ENCODE assay signal across 1 cellular context in the genomic region with DNA sequence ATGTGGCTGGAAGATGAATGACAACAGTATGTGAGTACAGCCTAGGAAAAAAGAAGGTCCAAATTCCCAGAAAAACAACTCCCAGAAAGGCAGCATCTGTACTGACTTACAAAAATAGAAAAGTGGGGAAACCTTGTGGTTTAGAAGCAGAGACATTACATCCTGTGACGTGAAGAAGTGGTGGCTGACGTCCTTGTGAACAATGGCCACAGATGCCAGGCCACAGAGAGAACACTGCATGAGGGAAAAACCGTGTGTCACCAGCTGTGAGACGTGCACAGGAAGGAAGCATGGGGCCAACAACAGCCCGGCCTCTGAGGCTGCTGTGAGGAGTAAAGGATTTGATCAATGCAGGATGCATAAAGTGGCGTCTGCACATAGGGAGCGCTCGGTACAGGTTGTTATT.
A peak's percentile ranks its signal among the peaks of the same experiment; 100 is the strongest.
TF ChIP-seq lines count a peak whose summit lies in the region.

No MANE protein-coding gene starts in this region.

TF ChIP-seq in HepG2, 621 proteins besides CTCF, POLR2A, EP300 and RAD21 (continued from another document):
- TF ChIP-seq HDAC1 (CRISPR knock-in tag; IDR thresholded peaks at IDR 0.05), result 0 out of 2 replicates have a peak, but pooled peaks have one; percentile 32
- TF ChIP-seq MAFK (conservative IDR thresholded peaks at IDR 0.05 in 1 of 2, IDR thresholded peaks at IDR 0.05 in 1 of 2; ENCODE audit: low read length in 2 of 2), result no peak
- TF ChIP-seq, protein P1, sequence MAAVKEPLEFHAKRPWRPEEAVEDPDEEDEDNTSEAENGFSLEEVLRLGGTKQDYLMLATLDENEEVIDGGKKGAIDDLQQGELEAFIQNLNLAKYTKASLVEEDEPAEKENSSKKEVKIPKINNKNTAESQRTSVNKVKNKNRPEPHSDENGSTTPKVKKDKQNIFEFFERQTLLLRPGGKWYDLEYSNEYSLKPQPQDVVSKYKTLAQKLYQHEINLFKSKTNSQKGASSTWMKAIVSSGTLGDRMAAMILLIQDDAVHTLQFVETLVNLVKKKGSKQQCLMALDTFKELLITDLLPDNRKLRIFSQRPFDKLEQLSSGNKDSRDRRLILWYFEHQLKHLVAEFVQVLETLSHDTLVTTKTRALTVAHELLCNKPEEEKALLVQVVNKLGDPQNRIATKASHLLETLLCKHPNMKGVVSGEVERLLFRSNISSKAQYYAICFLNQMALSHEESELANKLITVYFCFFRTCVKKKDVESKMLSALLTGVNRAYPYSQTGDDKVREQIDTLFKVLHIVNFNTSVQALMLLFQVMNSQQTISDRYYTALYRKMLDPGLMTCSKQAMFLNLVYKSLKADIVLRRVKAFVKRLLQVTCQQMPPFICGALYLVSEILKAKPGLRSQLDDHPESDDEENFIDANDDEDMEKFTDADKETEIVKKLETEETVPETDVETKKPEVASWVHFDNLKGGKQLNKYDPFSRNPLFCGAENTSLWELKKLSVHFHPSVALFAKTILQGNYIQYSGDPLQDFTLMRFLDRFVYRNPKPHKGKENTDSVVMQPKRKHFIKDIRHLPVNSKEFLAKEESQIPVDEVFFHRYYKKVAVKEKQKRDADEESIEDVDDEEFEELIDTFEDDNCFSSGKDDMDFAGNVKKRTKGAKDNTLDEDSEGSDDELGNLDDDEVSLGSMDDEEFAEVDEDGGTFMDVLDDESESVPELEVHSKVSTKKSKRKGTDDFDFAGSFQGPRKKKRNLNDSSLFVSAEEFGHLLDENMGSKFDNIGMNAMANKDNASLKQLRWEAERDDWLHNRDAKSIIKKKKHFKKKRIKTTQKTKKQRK (IDR thresholded peaks at IDR 0.05; ENCODE audit: low read length), result no peak
- TF ChIP-seq MED1 (CRISPR knock-in tag; IDR thresholded peaks at IDR 0.05), result peak; percentile 61
- TF ChIP-seq SALL1 (CRISPR knock-in tag; IDR thresholded peaks at IDR 0.05), result peak; percentile 70
- TF ChIP-seq, protein P2, sequence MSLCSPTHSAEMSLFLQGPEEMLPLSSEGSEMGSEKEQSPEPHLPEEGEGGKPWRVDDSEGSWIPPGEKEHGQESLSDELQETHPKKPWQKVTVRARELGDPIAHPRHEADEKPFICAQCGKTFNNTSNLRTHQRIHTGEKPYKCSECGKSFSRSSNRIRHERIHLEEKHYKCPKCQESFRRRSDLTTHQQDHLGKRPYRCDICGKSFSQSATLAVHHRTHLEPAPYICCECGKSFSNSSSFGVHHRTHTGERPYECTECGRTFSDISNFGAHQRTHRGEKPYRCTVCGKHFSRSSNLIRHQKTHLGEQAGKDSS (CRISPR knock-in tag; IDR thresholded peaks at IDR 0.05; ENCODE audit: borderline replicate concordance, low read depth), result 0 out of 2 replicates have a peak, but pooled peaks have one; percentile 35
- no peak for TF ChIP-seq ZNF776 (CRISPR knock-in tag; IDR thresholded peaks at IDR 0.05)
- no peak for TF ChIP-seq CENPT (CRISPR knock-in tag; IDR thresholded peaks at IDR 0.05; ENCODE audit: low read depth)
- no peak for TF ChIP-seq ZMYM2 (CRISPR knock-in tag; IDR thresholded peaks at IDR 0.05)
- TF ChIP-seq, protein P3, sequence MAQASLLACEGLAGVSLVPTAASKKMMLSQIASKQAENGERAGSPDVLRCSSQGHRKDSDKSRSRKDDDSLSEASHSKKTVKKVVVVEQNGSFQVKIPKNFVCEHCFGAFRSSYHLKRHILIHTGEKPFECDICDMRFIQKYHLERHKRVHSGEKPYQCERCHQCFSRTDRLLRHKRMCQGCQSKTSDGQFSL (CRISPR knock-in tag; IDR thresholded peaks at IDR 0.05), result no peak
- TF ChIP-seq, protein P4, sequence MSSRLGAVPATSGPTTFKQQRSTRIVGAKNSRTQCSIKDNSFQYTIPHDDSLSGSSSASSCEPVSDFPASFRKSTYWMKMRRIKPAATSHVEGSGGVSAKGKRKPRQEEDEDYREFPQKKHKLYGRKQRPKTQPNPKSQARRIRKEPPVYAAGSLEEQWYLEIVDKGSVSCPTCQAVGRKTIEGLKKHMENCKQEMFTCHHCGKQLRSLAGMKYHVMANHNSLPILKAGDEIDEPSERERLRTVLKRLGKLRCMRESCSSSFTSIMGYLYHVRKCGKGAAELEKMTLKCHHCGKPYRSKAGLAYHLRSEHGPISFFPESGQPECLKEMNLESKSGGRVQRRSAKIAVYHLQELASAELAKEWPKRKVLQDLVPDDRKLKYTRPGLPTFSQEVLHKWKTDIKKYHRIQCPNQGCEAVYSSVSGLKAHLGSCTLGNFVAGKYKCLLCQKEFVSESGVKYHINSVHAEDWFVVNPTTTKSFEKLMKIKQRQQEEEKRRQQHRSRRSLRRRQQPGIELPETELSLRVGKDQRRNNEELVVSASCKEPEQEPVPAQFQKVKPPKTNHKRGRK (CRISPR knock-in tag; IDR thresholded peaks at IDR 0.05), result 0 out of 2 replicates have a peak, but pooled peaks have one; percentile 31
- TF ChIP-seq HNF4A (CRISPR knock-in tag; IDR thresholded peaks at IDR 0.05), result no peak
- no peak for TF ChIP-seq CEBPB (IDR thresholded peaks at IDR 0.05; ENCODE audit: borderline replicate concordance, low read depth, low read length)
- no peak for TF ChIP-seq ZBTB42 (CRISPR knock-in tag; IDR thresholded peaks at IDR 0.05)
- TF ChIP-seq, protein P5, sequence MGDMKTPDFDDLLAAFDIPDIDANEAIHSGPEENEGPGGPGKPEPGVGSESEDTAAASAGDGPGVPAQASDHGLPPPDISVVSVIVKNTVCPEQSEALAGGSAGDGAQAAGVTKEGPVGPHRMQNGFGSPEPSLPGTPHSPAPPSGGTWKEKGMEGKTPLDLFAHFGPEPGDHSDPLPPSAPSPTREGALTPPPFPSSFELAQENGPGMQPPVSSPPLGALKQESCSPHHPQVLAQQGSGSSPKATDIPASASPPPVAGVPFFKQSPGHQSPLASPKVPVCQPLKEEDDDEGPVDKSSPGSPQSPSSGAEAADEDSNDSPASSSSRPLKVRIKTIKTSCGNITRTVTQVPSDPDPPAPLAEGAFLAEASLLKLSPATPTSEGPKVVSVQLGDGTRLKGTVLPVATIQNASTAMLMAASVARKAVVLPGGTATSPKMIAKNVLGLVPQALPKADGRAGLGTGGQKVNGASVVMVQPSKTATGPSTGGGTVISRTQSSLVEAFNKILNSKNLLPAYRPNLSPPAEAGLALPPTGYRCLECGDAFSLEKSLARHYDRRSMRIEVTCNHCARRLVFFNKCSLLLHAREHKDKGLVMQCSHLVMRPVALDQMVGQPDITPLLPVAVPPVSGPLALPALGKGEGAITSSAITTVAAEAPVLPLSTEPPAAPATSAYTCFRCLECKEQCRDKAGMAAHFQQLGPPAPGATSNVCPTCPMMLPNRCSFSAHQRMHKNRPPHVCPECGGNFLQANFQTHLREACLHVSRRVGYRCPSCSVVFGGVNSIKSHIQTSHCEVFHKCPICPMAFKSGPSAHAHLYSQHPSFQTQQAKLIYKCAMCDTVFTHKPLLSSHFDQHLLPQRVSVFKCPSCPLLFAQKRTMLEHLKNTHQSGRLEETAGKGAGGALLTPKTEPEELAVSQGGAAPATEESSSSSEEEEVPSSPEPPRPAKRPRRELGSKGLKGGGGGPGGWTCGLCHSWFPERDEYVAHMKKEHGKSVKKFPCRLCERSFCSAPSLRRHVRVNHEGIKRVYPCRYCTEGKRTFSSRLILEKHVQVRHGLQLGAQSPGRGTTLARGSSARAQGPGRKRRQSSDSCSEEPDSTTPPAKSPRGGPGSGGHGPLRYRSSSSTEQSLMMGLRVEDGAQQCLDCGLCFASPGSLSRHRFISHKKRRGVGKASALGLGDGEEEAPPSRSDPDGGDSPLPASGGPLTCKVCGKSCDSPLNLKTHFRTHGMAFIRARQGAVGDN (CRISPR knock-in tag; IDR thresholded peaks at IDR 0.05), result peak; percentile 46; the same call in 1 of the 2 replicates
- TF ChIP-seq ZNF101 (CRISPR knock-in tag; IDR thresholded peaks at IDR 0.05; ENCODE audit: borderline replicate concordance, low read depth), result no peak
- no peak for TF ChIP-seq FOSL1 (CRISPR knock-in tag; IDR thresholded peaks at IDR 0.05; ENCODE audit: borderline replicate concordance)
- no peak for TF ChIP-seq ZNF75D (CRISPR knock-in tag; IDR thresholded peaks at IDR 0.05; ENCODE audit: borderline replicate concordance)
- TF ChIP-seq, protein P6, sequence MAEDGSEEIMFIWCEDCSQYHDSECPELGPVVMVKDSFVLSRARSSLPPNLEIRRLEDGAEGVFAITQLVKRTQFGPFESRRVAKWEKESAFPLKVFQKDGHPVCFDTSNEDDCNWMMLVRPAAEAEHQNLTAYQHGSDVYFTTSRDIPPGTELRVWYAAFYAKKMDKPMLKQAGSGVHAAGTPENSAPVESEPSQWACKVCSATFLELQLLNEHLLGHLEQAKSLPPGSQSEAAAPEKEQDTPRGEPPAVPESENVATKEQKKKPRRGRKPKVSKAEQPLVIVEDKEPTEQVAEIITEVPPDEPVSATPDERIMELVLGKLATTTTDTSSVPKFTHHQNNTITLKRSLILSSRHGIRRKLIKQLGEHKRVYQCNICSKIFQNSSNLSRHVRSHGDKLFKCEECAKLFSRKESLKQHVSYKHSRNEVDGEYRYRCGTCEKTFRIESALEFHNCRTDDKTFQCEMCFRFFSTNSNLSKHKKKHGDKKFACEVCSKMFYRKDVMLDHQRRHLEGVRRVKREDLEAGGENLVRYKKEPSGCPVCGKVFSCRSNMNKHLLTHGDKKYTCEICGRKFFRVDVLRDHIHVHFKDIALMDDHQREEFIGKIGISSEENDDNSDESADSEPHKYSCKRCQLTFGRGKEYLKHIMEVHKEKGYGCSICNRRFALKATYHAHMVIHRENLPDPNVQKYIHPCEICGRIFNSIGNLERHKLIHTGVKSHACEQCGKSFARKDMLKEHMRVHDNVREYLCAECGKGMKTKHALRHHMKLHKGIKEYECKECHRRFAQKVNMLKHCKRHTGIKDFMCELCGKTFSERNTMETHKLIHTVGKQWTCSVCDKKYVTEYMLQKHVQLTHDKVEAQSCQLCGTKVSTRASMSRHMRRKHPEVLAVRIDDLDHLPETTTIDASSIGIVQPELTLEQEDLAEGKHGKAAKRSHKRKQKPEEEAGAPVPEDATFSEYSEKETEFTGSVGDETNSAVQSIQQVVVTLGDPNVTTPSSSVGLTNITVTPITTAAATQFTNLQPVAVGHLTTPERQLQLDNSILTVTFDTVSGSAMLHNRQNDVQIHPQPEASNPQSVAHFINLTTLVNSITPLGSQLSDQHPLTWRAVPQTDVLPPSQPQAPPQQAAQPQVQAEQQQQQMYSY (CRISPR knock-in tag; IDR thresholded peaks at IDR 0.05), result no peak
- TF ChIP-seq ZFP82 (CRISPR knock-in tag; IDR thresholded peaks at IDR 0.05; ENCODE audit: borderline replicate concordance), result 0 out of 2 replicates have a peak, but pooled peaks have one; percentile 38
- no peak for TF ChIP-seq SATB2 (CRISPR knock-in tag; IDR thresholded peaks at IDR 0.05)
- no peak for TF ChIP-seq ZNF543 (CRISPR knock-in tag; IDR thresholded peaks at IDR 0.05)
- TF ChIP-seq, protein P7, sequence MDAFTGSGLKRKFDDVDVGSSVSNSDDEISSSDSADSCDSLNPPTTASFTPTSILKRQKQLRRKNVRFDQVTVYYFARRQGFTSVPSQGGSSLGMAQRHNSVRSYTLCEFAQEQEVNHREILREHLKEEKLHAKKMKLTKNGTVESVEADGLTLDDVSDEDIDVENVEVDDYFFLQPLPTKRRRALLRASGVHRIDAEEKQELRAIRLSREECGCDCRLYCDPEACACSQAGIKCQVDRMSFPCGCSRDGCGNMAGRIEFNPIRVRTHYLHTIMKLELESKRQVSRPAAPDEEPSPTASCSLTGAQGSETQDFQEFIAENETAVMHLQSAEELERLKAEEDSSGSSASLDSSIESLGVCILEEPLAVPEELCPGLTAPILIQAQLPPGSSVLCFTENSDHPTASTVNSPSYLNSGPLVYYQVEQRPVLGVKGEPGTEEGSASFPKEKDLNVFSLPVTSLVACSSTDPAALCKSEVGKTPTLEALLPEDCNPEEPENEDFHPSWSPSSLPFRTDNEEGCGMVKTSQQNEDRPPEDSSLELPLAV (CRISPR knock-in tag; conservative IDR thresholded peaks at IDR 0.05; ENCODE audit: low read depth), result no peak
- TF ChIP-seq YY1 (IDR thresholded peaks at IDR 0.05; ENCODE audit: insufficient read depth, insufficient replicate concordance, low read depth, low read length), result peak; percentile 42
- peak; percentile 44; the same call in 1 of the 2 replicates for TF ChIP-seq ZNF816 (CRISPR knock-in tag; IDR thresholded peaks at IDR 0.05; ENCODE audit: borderline replicate concordance)
- no peak for TF ChIP-seq TOE1 (CRISPR knock-in tag; IDR thresholded peaks at IDR 0.05)
- TF ChIP-seq ZNF354B (CRISPR knock-in tag; IDR thresholded peaks at IDR 0.05), result no peak
- TF ChIP-seq, protein P8, sequence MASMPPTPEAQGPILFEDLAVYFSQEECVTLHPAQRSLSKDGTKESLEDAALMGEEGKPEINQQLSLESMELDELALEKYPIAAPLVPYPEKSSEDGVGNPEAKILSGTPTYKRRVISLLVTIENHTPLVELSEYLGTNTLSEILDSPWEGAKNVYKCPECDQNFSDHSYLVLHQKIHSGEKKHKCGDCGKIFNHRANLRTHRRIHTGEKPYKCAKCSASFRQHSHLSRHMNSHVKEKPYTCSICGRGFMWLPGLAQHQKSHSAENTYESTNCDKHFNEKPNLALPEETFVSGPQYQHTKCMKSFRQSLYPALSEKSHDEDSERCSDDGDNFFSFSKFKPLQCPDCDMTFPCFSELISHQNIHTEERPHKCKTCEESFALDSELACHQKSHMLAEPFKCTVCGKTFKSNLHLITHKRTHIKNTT (CRISPR knock-in tag; IDR thresholded peaks at IDR 0.05), result no peak
- TF ChIP-seq, protein P9, sequence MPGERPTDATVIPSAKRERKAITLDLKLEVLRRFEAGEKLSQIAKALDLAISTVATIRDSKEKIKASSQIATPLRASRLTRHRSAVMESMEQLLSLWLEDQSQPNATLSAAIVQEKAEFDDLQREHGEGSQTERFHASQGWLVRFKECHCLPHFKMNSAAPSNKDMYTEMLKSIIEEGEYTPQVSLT (CRISPR knock-in tag; IDR thresholded peaks at IDR 0.05; ENCODE audit: borderline replicate concordance, low read depth), result no peak
- TF ChIP-seq TEAD3 (CRISPR knock-in tag; optimal IDR thresholded peaks at IDR 0.05; ENCODE audit: borderline replicate concordance), result no peak
- TF ChIP-seq, protein P10, sequence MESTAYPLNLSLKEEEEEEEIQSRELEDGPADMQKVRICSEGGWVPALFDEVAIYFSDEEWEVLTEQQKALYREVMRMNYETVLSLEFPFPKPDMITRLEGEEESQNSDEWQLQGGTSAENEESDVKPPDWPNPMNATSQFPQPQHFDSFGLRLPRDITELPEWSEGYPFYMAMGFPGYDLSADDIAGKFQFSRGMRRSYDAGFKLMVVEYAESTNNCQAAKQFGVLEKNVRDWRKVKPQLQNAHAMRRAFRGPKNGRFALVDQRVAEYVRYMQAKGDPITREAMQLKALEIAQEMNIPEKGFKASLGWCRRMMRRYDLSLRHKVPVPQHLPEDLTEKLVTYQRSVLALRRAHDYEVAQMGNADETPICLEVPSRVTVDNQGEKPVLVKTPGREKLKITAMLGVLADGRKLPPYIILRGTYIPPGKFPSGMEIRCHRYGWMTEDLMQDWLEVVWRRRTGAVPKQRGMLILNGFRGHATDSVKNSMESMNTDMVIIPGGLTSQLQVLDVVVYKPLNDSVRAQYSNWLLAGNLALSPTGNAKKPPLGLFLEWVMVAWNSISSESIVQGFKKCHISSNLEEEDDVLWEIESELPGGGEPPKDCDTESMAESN (CRISPR knock-in tag; conservative IDR thresholded peaks at IDR 0.05), result no peak
